ENCODE assay signal across 13 cellular contexts in genomic region chr17:30372755-30373154, GRCh38. TPM values are rescaled to one million over a fixed set of nuclear protein-coding genes. Genes with fewer than 3 reads are reported as not detected.
DNase-seq lines count a peak whose midpoint lies in the region; ATAC-seq and TF ChIP-seq lines count a peak whose summit lies in the region.
"Had no signal": no experiment of that assay in that cellular context is flagged by ENCODE, and none has a peak within 500 bp of the region (broad histone marks: within the 10 kb centered on the region; RNA-seq: fewer than 3 reads in every experiment).

No MANE protein-coding gene starts in this region.

- peaks cover 10% of the 10 kb centered on the region for H3K27me3 Mint-ChIP-seq in endodermal cell (ENCODE audit: insufficient read depth)
- H3K27me3 Mint-ChIP-seq in naive thymus-derived CD4-positive, alpha-beta T cell = no peaks in the 10 kb centered on the region

- H3K4me3 ChIP-seq in AG09309 (ENCODE audit: control insufficient read depth, low read depth, low read length) (no peak overlapping the region), GM12864 (ENCODE audit: low read depth, low read length) (no peak overlapping the region), endodermal cell (ENCODE audit: low read length) (no peak overlapping the region)
- no peak overlapping the region for H3K4me3 ChIP-seq in naive thymus-derived CD4-positive, alpha-beta T cell (ENCODE audit: low read length)
- H3K4me3 ChIP-seq: lung had no signal

- H3K27ac ChIP-seq in endodermal cell (ENCODE audit: low read depth, low read length) = no peak overlapping the region
- no peak overlapping the region for H3K27ac ChIP-seq in naive thymus-derived CD4-positive, alpha-beta T cell (ENCODE audit: low read depth, low read length)

- peaks cover 5% of the 10 kb centered on the region for H3K4me1 ChIP-seq in endodermal cell (ENCODE audit: control insufficient read depth, insufficient read depth, low read length)
- H3K4me1 ChIP-seq in naive thymus-derived CD4-positive, alpha-beta T cell (ENCODE audit: control insufficient read depth in 2 of 2, insufficient read depth in 2 of 2, low read length in 2 of 2) = peaks cover 7 to 14% of the 10 kb centered on the region in 2 donors

- no peak overlapping the region for H3K9ac ChIP-seq in endodermal cell (ENCODE audit: extremely low read depth, low read length, poor library complexity, severe bottlenecking)

- intact Hi-C loops in naive thymus-derived CD4-positive, alpha-beta T cell (cut with micrococcal nuclease) = loop anchor here in 1 of 2 donors (10.0 kb wide), 1 partner anchor 452 kb away; the partner anchor contains the start of gene CRLF3

- no peak for ATAC-seq in GM19351 (IDR thresholded peaks at IDR 0.05; ENCODE audit: unreplicated experiment)
- ATAC-seq in naive thymus-derived CD4-positive, alpha-beta T cell = no peak

- H3K27ac Mint-ChIP-seq in endodermal cell = no peak overlapping the region
- no peak overlapping the region for H3K27ac Mint-ChIP-seq in naive thymus-derived CD4-positive, alpha-beta T cell

- WGBS in endodermal cell (ENCODE audit: insufficient coverage in 1 of 2, insufficient read length in 1 of 2), 2 experiments = 64 to 81% methylated on average over 2 of the region's 2 CpGs

- H3K9me3 Mint-ChIP-seq in endodermal cell = no peaks in the 10 kb centered on the region
- H3K9me3 Mint-ChIP-seq in naive thymus-derived CD4-positive, alpha-beta T cell = no peaks in the 10 kb centered on the region

- POLR2A ChIA-PET in naive thymus-derived CD4-positive, alpha-beta T cell (lab: Charles Lee) = no interaction called here

- peaks cover 3% of the 10 kb centered on the region for H3K27me3 ChIP-seq in endodermal cell (ENCODE audit: control insufficient read depth, insufficient read depth, low read length, poor library complexity, severe bottlenecking)
- H3K27me3 ChIP-seq in naive thymus-derived CD4-positive, alpha-beta T cell (ENCODE audit: control insufficient read depth in 2 of 2, insufficient read depth in 2 of 2, low read length in 2 of 2) = no peaks in the 10 kb centered on the region

- H3K36me3 Mint-ChIP-seq in endodermal cell (ENCODE audit: low read depth) = no peaks in the 10 kb centered on the region
- no peaks in the 10 kb centered on the region for H3K36me3 Mint-ChIP-seq in naive thymus-derived CD4-positive, alpha-beta T cell

- CTCF ChIA-PET in naive thymus-derived CD4-positive, alpha-beta T cell (lab: Charles Lee) = no interaction called here

- no peak for DNase-seq in AG09309 (ENCODE audit: low read depth)
- no peak for DNase-seq in GM12864 (ENCODE audit: low read depth)
- peak; percentile 82 for DNase-seq in RKO (ENCODE audit: low spot score)
- no peak for DNase-seq in endodermal cell
- no peak for DNase-seq in KG1 (lab: John Stamatoyannopoulos, UW)
- DNase-seq in naive thymus-derived CD4-positive, alpha-beta T cell = no peak
- DNase-seq in ecto neural progenitor cell (ENCODE audit: low spot score) = no peak
- DNase-seq: activated effector memory CD4-positive, alpha-beta T cell treated with anti-CD3 and anti-CD28 coated beads, Interleukin-2, amount 50 U/mL, for 16 hours; DMS153; NCI-H1436 treated with DMSO at 0.1 percent for 48 hours had no signal

- H3K4me3 Mint-ChIP-seq in endodermal cell = no peak overlapping the region
- H3K4me3 Mint-ChIP-seq in naive thymus-derived CD4-positive, alpha-beta T cell = no peak overlapping the region

- H3K9me3 ChIP-seq in endodermal cell (ENCODE audit: control insufficient read depth, low read length) = no peaks in the 10 kb centered on the region
- H3K9me3 ChIP-seq in naive thymus-derived CD4-positive, alpha-beta T cell (ENCODE audit: control insufficient read depth in 2 of 3, low read length in 3 of 3) = no peaks in the 10 kb centered on the region

- peaks cover 26% of the 10 kb centered on the region for H3K4me1 Mint-ChIP-seq in endodermal cell
- peaks cover 8 to 24% (median 14%) of the 10 kb centered on the region in 7 donors for H3K4me1 Mint-ChIP-seq in naive thymus-derived CD4-positive, alpha-beta T cell

- TF ChIP-seq CTCF in AG09309 (IDR thresholded peaks at IDR 0.05; ENCODE audit: control insufficient read depth, insufficient read depth, low read depth, low read length, missing control alignments) = peak; percentile 9
- TF ChIP-seq CTCF in GM12864 (IDR thresholded peaks at IDR 0.05; ENCODE audit: low read depth, low read length, missing control alignments) = peak; percentile 32
- peak; percentile 70 for TF ChIP-seq CTCF in endodermal cell (conservative IDR thresholded peaks at IDR 0.05)

- H3K36me3 ChIP-seq in endodermal cell (ENCODE audit: control insufficient read depth, insufficient read depth, low read length) = no peaks in the 10 kb centered on the region
- no peaks in the 10 kb centered on the region for H3K36me3 ChIP-seq in naive thymus-derived CD4-positive, alpha-beta T cell (ENCODE audit: control insufficient read depth in 2 of 3, insufficient read depth in 3 of 3, low read length in 3 of 3)

RNA-seq across cellular contexts. Expression of gene CPD, which starts 6.0 kb away (rescaled TPM):
- total RNA-seq in endodermal cell = 10 to 100 TPM; 81.7 to 82.1 TPM
- polyA plus RNA-seq in endodermal cell (2013, experiment 1 of 2) = 38.8 TPM
- 40.4 TPM for polyA plus RNA-seq in endodermal cell (2013, experiment 2 of 2)
- total RNA-seq in naive thymus-derived CD4-positive, alpha-beta T cell = 10 to 100 TPM; 16.5 to 52.9 (median 22.6) TPM
- 10 to 100 TPM; 14.9 to 17.3 TPM for polyA plus RNA-seq in naive thymus-derived CD4-positive, alpha-beta T cell

RNA-seq across cellular contexts. Expression of gene TMIGD1, which starts 38.9 kb away (rescaled TPM):
- not detected for total RNA-seq in endodermal cell
- not detected for polyA plus RNA-seq in endodermal cell (2013, experiment 1 of 2)
- polyA plus RNA-seq in endodermal cell (2013, experiment 2 of 2) = not detected
- not detected for total RNA-seq in naive thymus-derived CD4-positive, alpha-beta T cell
- not detected for polyA plus RNA-seq in naive thymus-derived CD4-positive, alpha-beta T cell
- total RNA-seq: fibroblast of lung, lung had no signal
- polyA plus RNA-seq: fibroblast of lung, lung had no signal

Comparison
In these comparisons a context has a peak if more than half of its experiments do, and no peak if none do; other contexts are left out.
1. CTCF ChIP-seq: peak in every context shown above with its lines; median percentile 70 in endodermal cell; 32 in GM12864; 9 in AG09309.